Comparison of ENCODE assay signal across 8 cellular contexts in the genomic region with DNA sequence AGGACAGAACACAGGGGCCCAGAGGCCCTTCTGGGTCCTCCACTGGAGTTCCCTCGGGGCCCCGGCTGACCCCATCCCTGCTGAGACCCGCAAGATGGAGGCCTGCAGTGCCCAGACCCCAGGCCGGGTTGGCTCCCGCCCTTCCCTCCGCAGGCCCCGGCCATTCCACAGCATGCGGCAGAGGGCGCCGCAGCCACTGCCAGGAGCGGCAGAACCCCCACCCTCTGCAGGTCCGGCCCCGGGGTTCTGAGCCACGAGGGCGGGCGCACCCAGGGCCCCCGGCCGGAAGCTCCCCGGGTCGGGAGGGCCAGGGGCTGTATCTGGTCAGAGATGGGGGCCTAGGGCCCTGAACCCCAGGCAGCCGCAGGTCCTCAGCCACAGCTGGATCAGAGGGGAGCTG.
DNase-seq lines count a peak whose midpoint lies in the region; ATAC-seq and TF ChIP-seq lines count a peak whose summit lies in the region.

No MANE protein-coding gene starts in this region.

- H3K4me3 ChIP-seq in fibroblast of pulmonary artery (replicated peaks; ENCODE audit: low read depth, low read length): no peak overlapping the region

- DNase-seq in NCI-H82 (lab: John Stamatoyannopoulos, UW) (peak; percentile 23), NCI-H82 treated with DMSO at 0.1 percent for 48 hours (lab: John Stamatoyannopoulos, UW; ENCODE audit: unreplicated experiment) (no peak), fibroblast of pulmonary artery (ENCODE audit: low read depth) (peak; percentile 10), GM03348 (ENCODE audit: low spot score) (no peak), NCI-H2171 treated with DMSO at 0.1 percent for 48 hours (lab: John Stamatoyannopoulos, UW) (no peak)
- DNase-seq in activated CD4-positive, alpha-beta T cell treated with anti-CD3 and anti-CD28 coated beads, Interleukin-2, amount 50 U/mL, for 1 hour: peak; percentile 25
- DNase-seq in stimulated activated CD8-positive, alpha-beta memory T cell treated with anti-CD3 and anti-CD28 coated beads, Interleukin-2, amount 100 ng/mL, for 48 hours (ENCODE audit: low read depth in 2 of 2): peak; percentile 40 to 48

- ATAC-seq in HG02642 (IDR thresholded peaks at IDR 0.05; ENCODE audit: poor library complexity, unreplicated experiment): no peak

- TF ChIP-seq CTCF in fibroblast of pulmonary artery (IDR thresholded peaks at IDR 0.05; ENCODE audit: low read length, missing control alignments): peak; percentile 23

Comparison
In these comparisons a context has a peak if more than half of its experiments do, and no peak if none do; other contexts are left out.
1. DNase-seq: peak in NCI-H82 (single experiment), activated CD4-positive, alpha-beta T cell treated with anti-CD3 and anti-CD28 coated beads, Interleukin-2, amount 50 U/mL, for 1 hour (single experiment), fibroblast of pulmonary artery (single experiment) and stimulated activated CD8-positive, alpha-beta memory T cell treated with anti-CD3 and anti-CD28 coated beads, Interleukin-2, amount 100 ng/mL, for 48 hours (2 of 2); none in NCI-H82 treated with DMSO at 0.1 percent for 48 hours (single experiment), GM03348 (single experiment) and NCI-H2171 treated with DMSO at 0.1 percent for 48 hours (single experiment).